ENCODE assay signal across 8 cellular contexts in genomic region chr16:87318158-87318644, GRCh38. TPM values are rescaled to one million over a fixed set of nuclear protein-coding genes. Genes with fewer than 3 reads are reported as not detected.
A peak's percentile ranks its signal among the peaks of the same experiment; 100 is the strongest.
DNase-seq lines count a peak whose midpoint lies in the region; ATAC-seq and TF ChIP-seq lines count a peak whose summit lies in the region.

No MANE protein-coding gene starts in this region.

- H3K9me3 Mint-ChIP-seq in activated naive CD4-positive, alpha-beta T cell treated with anti-CD3 and anti-CD28 coated beads for 36 hours, result no peaks in the 10 kb centered on the region
- no peaks in the 10 kb centered on the region for H3K9me3 Mint-ChIP-seq in activated naive CD8-positive, alpha-beta T cell treated with anti-CD3 and anti-CD28 coated beads, Interleukin-2, amount 10 ng/mL, durations not matched to agents 7 days and 5 days

- H3K4me3 Mint-ChIP-seq in activated naive CD4-positive, alpha-beta T cell treated with anti-CD3 and anti-CD28 coated beads for 36 hours, result peak overlapping the region; percentile 88
- H3K4me3 Mint-ChIP-seq in activated naive CD8-positive, alpha-beta T cell treated with anti-CD3 and anti-CD28 coated beads, Interleukin-2, amount 10 ng/mL, durations not matched to agents 7 days and 5 days, result peak overlapping the region; percentile 90

- peaks cover 0 to 14% (median 9%) of the 10 kb centered on the region in 4 donors for H3K4me1 ChIP-seq in tibial artery

- H3K4me1 Mint-ChIP-seq in activated naive CD4-positive, alpha-beta T cell treated with anti-CD3 and anti-CD28 coated beads for 36 hours (ENCODE audit: low read depth), result peaks cover 17% of the 10 kb centered on the region
- peaks cover 16% of the 10 kb centered on the region for H3K4me1 Mint-ChIP-seq in activated naive CD8-positive, alpha-beta T cell treated with anti-CD3 and anti-CD28 coated beads, Interleukin-2, amount 10 ng/mL, durations not matched to agents 7 days and 5 days

- TF ChIP-seq CTCF in tibial artery (IDR thresholded peaks at IDR 0.05), result no peak

- CTCF ChIA-PET in activated naive CD4-positive, alpha-beta T cell treated with anti-CD3 and anti-CD28 coated beads for 36 hours (lab: Charles Lee), result interaction anchor here (0.8 to 3.3 kb wide), 3 partner anchors 63 to 317 kb away, joined by 3 to 16 read pairs (median 6); no protein-coding TSS in a partner anchor

- DNase-seq in activated naive CD4-positive, alpha-beta T cell treated with anti-CD3 and anti-CD28 coated beads for 36 hours, result no peak
- DNase-seq in activated naive CD4-positive, alpha-beta T cell (lab: John Stamatoyannopoulos, UW), result no peak
- DNase-seq in activated naive CD8-positive, alpha-beta T cell treated with anti-CD3 and anti-CD28 coated beads, Interleukin-2, amount 10 ng/mL, durations not matched to agents 7 days and 5 days, result no peak
- DNase-seq in left kidney (ENCODE audit: low read depth, low spot score) (peak; percentile 63), tibial artery (no peak), COLO829 (ENCODE audit: low spot score) (no peak)

- no peaks in the 10 kb centered on the region for H3K9me3 ChIP-seq in tibial artery

- H3K4me3 ChIP-seq in tibial artery, result peak overlapping the region; percentile 90 to 99

- H3K36me3 Mint-ChIP-seq in activated naive CD4-positive, alpha-beta T cell treated with anti-CD3 and anti-CD28 coated beads for 36 hours (ENCODE audit: low read depth), result peaks cover 13% of the 10 kb centered on the region
- H3K36me3 Mint-ChIP-seq in activated naive CD8-positive, alpha-beta T cell treated with anti-CD3 and anti-CD28 coated beads, Interleukin-2, amount 10 ng/mL, durations not matched to agents 7 days and 5 days, result peaks cover 5% of the 10 kb centered on the region

- H3K27ac Mint-ChIP-seq in activated naive CD4-positive, alpha-beta T cell treated with anti-CD3 and anti-CD28 coated beads for 36 hours, result peak overlapping the region; percentile 91
- H3K27ac Mint-ChIP-seq in activated naive CD8-positive, alpha-beta T cell treated with anti-CD3 and anti-CD28 coated beads, Interleukin-2, amount 10 ng/mL, durations not matched to agents 7 days and 5 days, result peak overlapping the region; percentile 97

- H3K36me3 ChIP-seq in tibial artery, result no peaks in the 10 kb centered on the region

- no peaks in the 10 kb centered on the region for H3K27me3 ChIP-seq in tibial artery

- no peaks in the 10 kb centered on the region for H3K27me3 Mint-ChIP-seq in activated naive CD4-positive, alpha-beta T cell treated with anti-CD3 and anti-CD28 coated beads for 36 hours (ENCODE audit: low read depth)
- H3K27me3 Mint-ChIP-seq in activated naive CD8-positive, alpha-beta T cell treated with anti-CD3 and anti-CD28 coated beads, Interleukin-2, amount 10 ng/mL, durations not matched to agents 7 days and 5 days, result no peaks in the 10 kb centered on the region

- no peak for ATAC-seq in activated naive CD8-positive, alpha-beta T cell treated with anti-CD3 and anti-CD28 coated beads, Interleukin-2, amount 10 ng/mL, durations not matched to agents 7 days and 5 days (ENCODE audit: low read depth)
- ATAC-seq in HG03571 (IDR thresholded peaks at IDR 0.05; ENCODE audit: unreplicated experiment) (no peak), HG03460 (IDR thresholded peaks at IDR 0.05; ENCODE audit: unreplicated experiment) (no peak)

- peak overlapping the region; percentile 87 to 95 for H3K27ac ChIP-seq in tibial artery

- POLR2A ChIA-PET in activated naive CD8-positive, alpha-beta T cell treated with anti-CD3 and anti-CD28 coated beads, Interleukin-2, amount 10 ng/mL, durations not matched to agents 7 days and 5 days (lab: Charles Lee), result interaction anchor here (0.6 to 3.1 kb wide), 9 partner anchors 25 to 763 kb away, joined by 3 to 25 read pairs (median 4); partner anchors contain the start of genes FBXO31, MAP1LC3B and MTHFSD

- intact Hi-C loops in activated naive CD4-positive, alpha-beta T cell treated with anti-CD3 and anti-CD28 coated beads for 36 hours (cut with micrococcal nuclease), result loop anchor here (5.0 kb wide), 1 partner anchor 554 kb away; no protein-coding TSS in a partner anchor
- intact Hi-C loops in tibial artery (cut with DNase I; ENCODE audit: low total_unique reads), result loop anchor here (5.0 kb wide), 1 partner anchor 64 kb away; the partner anchor contains the start of gene FBXO31

RNA-seq across cellular contexts. Expression of gene C16orf95, which starts 1.0 kb away (rescaled TPM):
- 10 to 100 TPM; 17.2 to 23.4 TPM for total RNA-seq in activated naive CD4-positive, alpha-beta T cell treated with anti-CD3 and anti-CD28 coated beads for 36 hours
- total RNA-seq in activated naive CD8-positive, alpha-beta T cell treated with anti-CD3 and anti-CD28 coated beads, Interleukin-2, amount 10 ng/mL, durations not matched to agents 7 days and 5 days, result 1 to 10 TPM; 4.9 to 8.0 TPM
